Comparison of ENCODE assay signal across 1 cellular context in the genomic region with DNA sequence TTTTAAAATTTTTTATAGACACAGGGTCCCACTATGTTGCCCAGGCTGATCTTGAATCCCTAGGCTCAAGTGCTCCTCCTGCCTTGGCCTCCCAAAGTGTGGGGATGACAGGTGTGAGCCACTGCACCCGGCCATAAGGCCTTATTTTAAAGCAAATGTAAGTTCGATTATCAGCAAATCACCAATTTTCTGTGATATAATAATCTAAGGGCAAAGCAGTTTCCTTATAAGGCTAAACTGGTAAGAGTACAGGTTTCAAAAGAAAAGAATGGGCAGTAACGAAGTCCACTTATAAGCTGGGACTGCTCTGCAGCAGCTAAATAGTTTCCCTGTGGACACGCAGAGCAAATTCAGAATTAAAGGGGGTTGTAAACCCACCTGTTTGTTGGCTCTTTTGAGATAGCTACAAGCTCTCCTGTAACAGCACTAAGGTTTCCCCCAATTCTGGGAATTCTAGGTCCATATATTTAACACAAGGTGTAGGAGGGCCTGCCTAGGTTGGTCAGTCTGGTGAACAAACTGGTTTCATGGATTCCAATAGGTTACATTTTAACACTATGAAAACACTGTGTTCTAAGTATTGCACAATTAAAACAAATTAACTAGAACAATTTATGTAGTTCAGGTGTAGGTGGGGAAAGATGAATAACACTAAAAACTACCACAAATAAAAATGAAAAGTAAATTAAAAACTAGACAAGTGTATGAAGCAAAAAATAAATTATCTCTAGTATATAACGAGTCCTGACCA.
A peak's percentile ranks its signal among the peaks of the same experiment; 100 is the strongest.
TF ChIP-seq lines count a peak whose summit lies in the region.

No MANE protein-coding gene starts in this region.

TF ChIP-seq in HepG2, 621 proteins besides CTCF, POLR2A, EP300 and RAD21 (continues in another document):
- TF ChIP-seq NR3C1 (CRISPR knock-in tag; IDR thresholded peaks at IDR 0.05) (no peak), ZFP90 (CRISPR knock-in tag; IDR thresholded peaks at IDR 0.05; ENCODE audit: borderline replicate concordance) (0 out of 2 replicates have a peak, but pooled peaks have one; percentile 33), CEBPB (IDR thresholded peaks at IDR 0.05; ENCODE audit: borderline replicate concordance, low read depth, low read length) (peak; percentile 90), SSRP1 (CRISPR knock-in tag; IDR thresholded peaks at IDR 0.05) (0 out of 2 replicates have a peak, but pooled peaks have one; percentile 22), ZMYM4 (CRISPR knock-in tag; IDR thresholded peaks at IDR 0.05) (no peak), POLR2AphosphoS2 (IDR thresholded peaks at IDR 0.05; ENCODE audit: low read depth, low read length) (peak; percentile 76; the same call in 1 of the 2 replicates), TARDBP (CRISPR knock-in tag; IDR thresholded peaks at IDR 0.05) (no peak), SOX13 (IDR thresholded peaks at IDR 0.05) (no peak), SOX13 (CRISPR knock-in tag; conservative IDR thresholded peaks at IDR 0.05 in 1 of 2, IDR thresholded peaks at IDR 0.05 in 1 of 2) (0 out of 4 replicates have a peak, but pooled peaks of 1 of the 2 experiments have one; percentile 18), ZSCAN29 (CRISPR knock-in tag; conservative IDR thresholded peaks at IDR 0.05) (0 out of 2 replicates have a peak, but pooled peaks have one; percentile 43), SRF (IDR thresholded peaks at IDR 0.05; ENCODE audit: low read depth, low read length) (peak; percentile 62; the same call in 1 of the 2 replicates), MIXL1 (CRISPR knock-in tag; IDR thresholded peaks at IDR 0.05) (peak; percentile 62; the same call in 1 of the 2 replicates), ZNF652 (CRISPR knock-in tag; IDR thresholded peaks at IDR 0.05; ENCODE audit: borderline replicate concordance, low read depth) (0 out of 2 replicates have a peak, but pooled peaks have one; percentile 17), ZNF451 (CRISPR knock-in tag; IDR thresholded peaks at IDR 0.05) (no peak), RBM22 (optimal IDR thresholded peaks at IDR 0.05; ENCODE audit: low read length) (peak; percentile 67), CEBPG (CRISPR knock-in tag; IDR thresholded peaks at IDR 0.05) (peak; percentile 81), SOX5 (CRISPR knock-in tag; IDR thresholded peaks at IDR 0.05; ENCODE audit: borderline replicate concordance) (peak; percentile 20; the same call in 1 of the 2 replicates), NCOA2 (CRISPR knock-in tag; IDR thresholded peaks at IDR 0.05) (0 out of 2 replicates have a peak, but pooled peaks have one; percentile 20), ZNF230 (CRISPR knock-in tag; IDR thresholded peaks at IDR 0.05) (no peak), ZNF263 (CRISPR knock-in tag; IDR thresholded peaks at IDR 0.05) (peak; percentile 60; the same call in 1 of the 2 replicates), ZNF496 (CRISPR knock-in tag; IDR thresholded peaks at IDR 0.05; ENCODE audit: insufficient replicate concordance) (no peak), MED1 (CRISPR knock-in tag; IDR thresholded peaks at IDR 0.05) (0 out of 2 replicates have a peak, but pooled peaks have one; percentile 13), NONO (IDR thresholded peaks at IDR 0.05) (no peak), NONO (CRISPR knock-in tag; conservative IDR thresholded peaks at IDR 0.05) (peak; percentile 15; the same call in 1 of the 2 replicates), ATF1 (CRISPR knock-in tag; IDR thresholded peaks at IDR 0.05) (0 out of 2 replicates have a peak, but pooled peaks have one; percentile 2), HDAC2 (CRISPR knock-in tag; IDR thresholded peaks at IDR 0.05) (no peak), ZNF121 (CRISPR knock-in tag; IDR thresholded peaks at IDR 0.05) (peak; percentile 84), ELF1 (CRISPR knock-in tag; IDR thresholded peaks at IDR 0.05) (no peak), ZC3H13 (CRISPR knock-in tag; IDR thresholded peaks at IDR 0.05) (0 out of 2 replicates have a peak, but pooled peaks have one; percentile 51), RFXANK (CRISPR knock-in tag; IDR thresholded peaks at IDR 0.05) (no peak), ZNF430 (CRISPR knock-in tag; IDR thresholded peaks at IDR 0.05) (no peak), ZNF256 (CRISPR knock-in tag; conservative IDR thresholded peaks at IDR 0.05) (0 out of 2 replicates have a peak, but pooled peaks have one; percentile 65), TEAD3 (CRISPR knock-in tag; optimal IDR thresholded peaks at IDR 0.05; ENCODE audit: borderline replicate concordance) (peak; percentile 24), ETV5 (CRISPR knock-in tag; IDR thresholded peaks at IDR 0.05; ENCODE audit: borderline replicate concordance) (no peak), ZNF530 (CRISPR knock-in tag; IDR thresholded peaks at IDR 0.05; ENCODE audit: low read depth) (no peak), MATR3 (CRISPR knock-in tag; IDR thresholded peaks at IDR 0.05) (no peak)
- TF ChIP-seq, protein P1, sequence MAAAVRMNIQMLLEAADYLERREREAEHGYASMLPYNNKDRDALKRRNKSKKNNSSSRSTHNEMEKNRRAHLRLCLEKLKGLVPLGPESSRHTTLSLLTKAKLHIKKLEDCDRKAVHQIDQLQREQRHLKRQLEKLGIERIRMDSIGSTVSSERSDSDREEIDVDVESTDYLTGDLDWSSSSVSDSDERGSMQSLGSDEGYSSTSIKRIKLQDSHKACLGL (CRISPR knock-in tag; IDR thresholded peaks at IDR 0.05), result no peak
- TF ChIP-seq, protein P2, sequence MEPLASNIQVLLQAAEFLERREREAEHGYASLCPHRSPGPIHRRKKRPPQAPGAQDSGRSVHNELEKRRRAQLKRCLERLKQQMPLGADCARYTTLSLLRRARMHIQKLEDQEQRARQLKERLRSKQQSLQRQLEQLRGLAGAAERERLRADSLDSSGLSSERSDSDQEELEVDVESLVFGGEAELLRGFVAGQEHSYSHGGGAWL (CRISPR knock-in tag; IDR thresholded peaks at IDR 0.05), result no peak
- TF ChIP-seq, protein P3, sequence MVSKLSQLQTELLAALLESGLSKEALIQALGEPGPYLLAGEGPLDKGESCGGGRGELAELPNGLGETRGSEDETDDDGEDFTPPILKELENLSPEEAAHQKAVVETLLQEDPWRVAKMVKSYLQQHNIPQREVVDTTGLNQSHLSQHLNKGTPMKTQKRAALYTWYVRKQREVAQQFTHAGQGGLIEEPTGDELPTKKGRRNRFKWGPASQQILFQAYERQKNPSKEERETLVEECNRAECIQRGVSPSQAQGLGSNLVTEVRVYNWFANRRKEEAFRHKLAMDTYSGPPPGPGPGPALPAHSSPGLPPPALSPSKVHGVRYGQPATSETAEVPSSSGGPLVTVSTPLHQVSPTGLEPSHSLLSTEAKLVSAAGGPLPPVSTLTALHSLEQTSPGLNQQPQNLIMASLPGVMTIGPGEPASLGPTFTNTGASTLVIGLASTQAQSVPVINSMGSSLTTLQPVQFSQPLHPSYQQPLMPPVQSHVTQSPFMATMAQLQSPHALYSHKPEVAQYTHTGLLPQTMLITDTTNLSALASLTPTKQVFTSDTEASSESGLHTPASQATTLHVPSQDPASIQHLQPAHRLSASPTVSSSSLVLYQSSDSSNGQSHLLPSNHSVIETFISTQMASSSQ (IDR thresholded peaks at IDR 0.05; ENCODE audit: low read depth), result peak; percentile 67; the same call in 1 of the 2 replicates
- TF ChIP-seq, protein P3 (CRISPR knock-in tag; IDR thresholded peaks at IDR 0.05; ENCODE audit: borderline replicate concordance), result peak; percentile 28; the same call in 1 of the 2 replicates
- TF ChIP-seq, protein P4, sequence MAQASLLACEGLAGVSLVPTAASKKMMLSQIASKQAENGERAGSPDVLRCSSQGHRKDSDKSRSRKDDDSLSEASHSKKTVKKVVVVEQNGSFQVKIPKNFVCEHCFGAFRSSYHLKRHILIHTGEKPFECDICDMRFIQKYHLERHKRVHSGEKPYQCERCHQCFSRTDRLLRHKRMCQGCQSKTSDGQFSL (CRISPR knock-in tag; IDR thresholded peaks at IDR 0.05), result no peak
- TF ChIP-seq, protein P5, sequence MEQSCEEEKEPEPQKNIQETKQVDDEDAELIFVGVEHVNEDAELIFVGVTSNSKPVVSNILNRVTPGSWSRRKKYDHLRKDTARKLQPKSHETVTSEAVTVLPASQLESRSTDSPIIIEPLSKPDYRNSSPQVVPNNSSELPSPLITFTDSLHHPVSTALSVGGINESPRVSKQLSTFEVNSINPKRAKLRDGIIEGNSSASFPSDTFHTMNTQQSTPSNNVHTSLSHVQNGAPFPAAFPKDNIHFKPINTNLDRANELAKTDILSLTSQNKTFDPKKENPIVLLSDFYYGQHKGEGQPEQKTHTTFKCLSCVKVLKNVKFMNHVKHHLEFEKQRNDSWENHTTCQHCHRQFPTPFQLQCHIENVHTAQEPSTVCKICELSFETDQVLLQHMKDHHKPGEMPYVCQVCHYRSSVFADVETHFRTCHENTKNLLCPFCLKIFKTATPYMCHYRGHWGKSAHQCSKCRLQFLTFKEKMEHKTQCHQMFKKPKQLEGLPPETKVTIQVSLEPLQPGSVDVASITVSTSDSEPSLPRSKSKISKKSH (CRISPR knock-in tag; IDR thresholded peaks at IDR 0.05; ENCODE audit: borderline replicate concordance), result no peak
- TF ChIP-seq, protein P6, sequence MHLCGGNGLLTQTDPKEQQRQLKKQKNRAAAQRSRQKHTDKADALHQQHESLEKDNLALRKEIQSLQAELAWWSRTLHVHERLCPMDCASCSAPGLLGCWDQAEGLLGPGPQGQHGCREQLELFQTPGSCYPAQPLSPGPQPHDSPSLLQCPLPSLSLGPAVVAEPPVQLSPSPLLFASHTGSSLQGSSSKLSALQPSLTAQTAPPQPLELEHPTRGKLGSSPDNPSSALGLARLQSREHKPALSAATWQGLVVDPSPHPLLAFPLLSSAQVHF (CRISPR knock-in tag; IDR thresholded peaks at IDR 0.05), result no peak
- TF ChIP-seq, protein P7, sequence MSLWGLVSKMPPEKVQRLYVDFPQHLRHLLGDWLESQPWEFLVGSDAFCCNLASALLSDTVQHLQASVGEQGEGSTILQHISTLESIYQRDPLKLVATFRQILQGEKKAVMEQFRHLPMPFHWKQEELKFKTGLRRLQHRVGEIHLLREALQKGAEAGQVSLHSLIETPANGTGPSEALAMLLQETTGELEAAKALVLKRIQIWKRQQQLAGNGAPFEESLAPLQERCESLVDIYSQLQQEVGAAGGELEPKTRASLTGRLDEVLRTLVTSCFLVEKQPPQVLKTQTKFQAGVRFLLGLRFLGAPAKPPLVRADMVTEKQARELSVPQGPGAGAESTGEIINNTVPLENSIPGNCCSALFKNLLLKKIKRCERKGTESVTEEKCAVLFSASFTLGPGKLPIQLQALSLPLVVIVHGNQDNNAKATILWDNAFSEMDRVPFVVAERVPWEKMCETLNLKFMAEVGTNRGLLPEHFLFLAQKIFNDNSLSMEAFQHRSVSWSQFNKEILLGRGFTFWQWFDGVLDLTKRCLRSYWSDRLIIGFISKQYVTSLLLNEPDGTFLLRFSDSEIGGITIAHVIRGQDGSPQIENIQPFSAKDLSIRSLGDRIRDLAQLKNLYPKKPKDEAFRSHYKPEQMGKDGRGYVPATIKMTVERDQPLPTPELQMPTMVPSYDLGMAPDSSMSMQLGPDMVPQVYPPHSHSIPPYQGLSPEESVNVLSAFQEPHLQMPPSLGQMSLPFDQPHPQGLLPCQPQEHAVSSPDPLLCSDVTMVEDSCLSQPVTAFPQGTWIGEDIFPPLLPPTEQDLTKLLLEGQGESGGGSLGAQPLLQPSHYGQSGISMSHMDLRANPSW (CRISPR knock-in tag; IDR thresholded peaks at IDR 0.05; ENCODE audit: borderline replicate concordance), result 0 out of 2 replicates have a peak, but pooled peaks have one; percentile 20
- TF ChIP-seq, protein P8, sequence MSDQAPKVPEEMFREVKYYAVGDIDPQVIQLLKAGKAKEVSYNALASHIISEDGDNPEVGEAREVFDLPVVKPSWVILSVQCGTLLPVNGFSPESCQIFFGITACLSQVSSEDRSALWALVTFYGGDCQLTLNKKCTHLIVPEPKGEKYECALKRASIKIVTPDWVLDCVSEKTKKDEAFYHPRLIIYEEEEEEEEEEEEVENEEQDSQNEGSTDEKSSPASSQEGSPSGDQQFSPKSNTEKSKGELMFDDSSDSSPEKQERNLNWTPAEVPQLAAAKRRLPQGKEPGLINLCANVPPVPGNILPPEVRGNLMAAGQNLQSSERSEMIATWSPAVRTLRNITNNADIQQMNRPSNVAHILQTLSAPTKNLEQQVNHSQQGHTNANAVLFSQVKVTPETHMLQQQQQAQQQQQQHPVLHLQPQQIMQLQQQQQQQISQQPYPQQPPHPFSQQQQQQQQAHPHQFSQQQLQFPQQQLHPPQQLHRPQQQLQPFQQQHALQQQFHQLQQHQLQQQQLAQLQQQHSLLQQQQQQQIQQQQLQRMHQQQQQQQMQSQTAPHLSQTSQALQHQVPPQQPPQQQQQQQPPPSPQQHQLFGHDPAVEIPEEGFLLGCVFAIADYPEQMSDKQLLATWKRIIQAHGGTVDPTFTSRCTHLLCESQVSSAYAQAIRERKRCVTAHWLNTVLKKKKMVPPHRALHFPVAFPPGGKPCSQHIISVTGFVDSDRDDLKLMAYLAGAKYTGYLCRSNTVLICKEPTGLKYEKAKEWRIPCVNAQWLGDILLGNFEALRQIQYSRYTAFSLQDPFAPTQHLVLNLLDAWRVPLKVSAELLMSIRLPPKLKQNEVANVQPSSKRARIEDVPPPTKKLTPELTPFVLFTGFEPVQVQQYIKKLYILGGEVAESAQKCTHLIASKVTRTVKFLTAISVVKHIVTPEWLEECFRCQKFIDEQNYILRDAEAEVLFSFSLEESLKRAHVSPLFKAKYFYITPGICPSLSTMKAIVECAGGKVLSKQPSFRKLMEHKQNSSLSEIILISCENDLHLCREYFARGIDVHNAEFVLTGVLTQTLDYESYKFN (CRISPR knock-in tag; conservative IDR thresholded peaks at IDR 0.05), result peak; percentile 55
- TF ChIP-seq, protein P9, sequence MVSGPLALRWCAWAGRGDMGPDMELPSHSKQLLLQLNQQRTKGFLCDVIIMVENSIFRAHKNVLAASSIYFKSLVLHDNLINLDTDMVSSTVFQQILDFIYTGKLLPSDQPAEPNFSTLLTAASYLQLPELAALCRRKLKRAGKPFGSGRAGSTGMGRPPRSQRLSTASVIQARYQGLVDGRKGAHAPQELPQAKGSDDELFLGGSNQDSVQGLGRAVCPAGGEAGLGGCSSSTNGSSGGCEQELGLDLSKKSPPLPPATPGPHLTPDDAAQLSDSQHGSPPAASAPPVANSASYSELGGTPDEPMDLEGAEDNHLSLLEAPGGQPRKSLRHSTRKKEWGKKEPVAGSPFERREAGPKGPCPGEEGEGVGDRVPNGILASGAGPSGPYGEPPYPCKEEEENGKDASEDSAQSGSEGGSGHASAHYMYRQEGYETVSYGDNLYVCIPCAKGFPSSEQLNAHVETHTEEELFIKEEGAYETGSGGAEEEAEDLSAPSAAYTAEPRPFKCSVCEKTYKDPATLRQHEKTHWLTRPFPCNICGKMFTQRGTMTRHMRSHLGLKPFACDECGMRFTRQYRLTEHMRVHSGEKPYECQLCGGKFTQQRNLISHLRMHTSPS (CRISPR knock-in tag; IDR thresholded peaks at IDR 0.05; ENCODE audit: low read depth), result no peak
